In genomic region chr5:94326579-94326978, GRCh38 we compare ENCODE assay signal across 17 cellular contexts.
DNase-seq lines count a peak whose midpoint lies in the region; ATAC-seq, FAIRE-seq and TF ChIP-seq lines count a peak whose summit lies in the region.
"Had no signal": no experiment of that assay in that cellular context is flagged by ENCODE, and none has a peak within 500 bp of the region (broad histone marks: within the 10 kb centered on the region; RNA-seq: fewer than 3 reads in every experiment).

No MANE protein-coding gene starts in this region.

- H3K9me3 ChIP-seq in HepG2 (ENCODE audit: low read length) = peaks cover 15% of the 10 kb centered on the region
- peaks cover 0 to 4% (median 0%) of the 10 kb centered on the region in 4 donors for H3K9me3 ChIP-seq in right lobe of liver
- no peaks in the 10 kb centered on the region; the same call in 1 of the 2 replicates for H3K9me3 ChIP-seq in K562 (replicated peaks; ENCODE audit: control insufficient read depth, insufficient read depth, low read depth, low read length)
- H3K9me3 ChIP-seq: BLaER1, SJCRH30 had no signal

- no peak overlapping the region for H3K4me3 ChIP-seq in HepG2 (replicated peaks in 1 of 3; ENCODE audit: insufficient read depth in 1 of 3, low read depth in 2 of 3, low read length in 3 of 3)
- H3K4me3 ChIP-seq in right lobe of liver = no peak overlapping the region
- H3K4me3 ChIP-seq in K562 = no peak overlapping the region
- H3K4me3 ChIP-seq: BLaER1, SJCRH30 had no signal

- TF ChIP-seq CTCF in HepG2 (CRISPR knock-in tag; IDR thresholded peaks at IDR 0.05) (peak; percentile 21; the same call in 1 of the 2 replicates), right lobe of liver (IDR thresholded peaks at IDR 0.05) (no peak), K562 (IDR thresholded peaks at IDR 0.05 in 2 of 3, conservative IDR thresholded peaks at IDR 0.05 in 1 of 3; ENCODE audit: insufficient read depth in 2 of 3, low read depth in 1 of 3, low read length in 3 of 3) (peak; percentile 25 to 40 (median 34); a peak in 3 of 6 replicates), Calu3 (IDR thresholded peaks at IDR 0.05; ENCODE audit: unreplicated experiment) (no peak)

- peak; percentile 8 for DNase-seq in HepG2 (ENCODE audit: low spot score)
- DNase-seq in right lobe of liver = no peak
- DNase-seq in RPMI7951 (ENCODE audit: low read depth) = peak; percentile 2
- peak; percentile 3 to 15 (median 12) for DNase-seq in K562 (ENCODE audit: extremely low read depth in 1 of 4, low spot score in 3 of 4)
- DNase-seq in NCI-H1436 treated with DMSO at 0.1 percent for 48 hours (lab: John Stamatoyannopoulos, UW) = no peak
- DNase-seq in Calu3 = no peak
- DNase-seq: CD8-positive, alpha-beta memory T cell; HFFc6; KG1; NCI-H345; NCI-H526 treated with DMSO at 0.1 percent for 48 hours; SJCRH30; SW 1271 had no signal

- H3K4me2 ChIP-seq in HepG2 (ENCODE audit: low read depth, low read length) = no peak overlapping the region
- H3K4me2 ChIP-seq in K562 (ENCODE audit: insufficient read depth, low read length) = no peak overlapping the region
- H3K4me2 ChIP-seq: BLaER1 had no signal

- intact Hi-C loops in HepG2 (cut with micrococcal nuclease; ENCODE audit: unreplicated experiment) = no loop called here
- intact Hi-C loops in right lobe of liver (cut with DNase I) = no loop called here
- intact Hi-C loops in K562 (cut with micrococcal nuclease) = no loop called here
- intact Hi-C loops in Calu3 (cut with micrococcal nuclease; ENCODE audit: unreplicated experiment) = no loop called here

- H4K20me1 ChIP-seq in HepG2 (ENCODE audit: insufficient read depth, low read length) (no peaks in the 10 kb centered on the region; the same call in 1 of the 2 replicates), K562 (replicated peaks; ENCODE audit: control insufficient read depth, insufficient read depth, low read length) (no peaks in the 10 kb centered on the region)
- H4K20me1 ChIP-seq: BLaER1 had no signal

- H3K27ac ChIP-seq in HepG2 (ENCODE audit: extremely low read length, insufficient read depth, low read length) (no peak overlapping the region), right lobe of liver (no peak overlapping the region), K562 (ENCODE audit: extremely low read depth, low read depth, low read length) (no peak overlapping the region)
- H3K27ac ChIP-seq: 22Rv1, BLaER1, SJCRH30 had no signal

- H3K36me3 Mint-ChIP-seq in Calu3 (ENCODE audit: insufficient read depth, unreplicated experiment) = no peaks in the 10 kb centered on the region

- H3K9me3 Mint-ChIP-seq in Calu3 (ENCODE audit: low read depth, unreplicated experiment) = no peaks in the 10 kb centered on the region

- H2AFZ ChIP-seq in HepG2 (ENCODE audit: low read length) (no peak overlapping the region), K562 (ENCODE audit: low read depth, low read length) (no peak overlapping the region)

- H3K27me3 ChIP-seq in HepG2 (ENCODE audit: control insufficient read depth in 1 of 2, insufficient read depth in 2 of 2, low read length in 2 of 2) (no peaks in the 10 kb centered on the region), right lobe of liver (no peaks in the 10 kb centered on the region), K562 (ENCODE audit: control insufficient read depth in 2 of 2, insufficient read depth in 2 of 2, low read length in 2 of 2) (no peaks in the 10 kb centered on the region)
- H3K27me3 ChIP-seq: BLaER1, SJCRH30 had no signal

- H3K27me3 Mint-ChIP-seq in Calu3 (ENCODE audit: unreplicated experiment) = no peaks in the 10 kb centered on the region
- H3K27me3 Mint-ChIP-seq: CD8-positive, alpha-beta memory T cell had no signal

- H3K9ac ChIP-seq in HepG2 (ENCODE audit: insufficient read depth, low read depth, low read length) (no peak overlapping the region), K562 (ENCODE audit: insufficient read depth in 1 of 2, low read depth in 2 of 2, low read length in 2 of 2) (no peak overlapping the region)
- H3K9ac ChIP-seq: BLaER1 had no signal

- FAIRE-seq in HepG2 (lab: Jason Lieb, UNC) (no peak), K562 (lab: Jason Lieb, UNC) (no peak)

- no peak for TF ChIP-seq EP300 in HepG2 (IDR thresholded peaks at IDR 0.05; ENCODE audit: low read depth in 2 of 2, low read length in 2 of 2)
- TF ChIP-seq EP300 in HepG2 (CRISPR knock-in tag; IDR thresholded peaks at IDR 0.05; ENCODE audit: borderline replicate concordance) = no peak
- no peak for TF ChIP-seq EP300 in K562 (IDR thresholded peaks at IDR 0.05; ENCODE audit: low read length)

- H3K4me3 Mint-ChIP-seq in Calu3 (ENCODE audit: low read depth, unreplicated experiment) = no peak overlapping the region
- H3K4me3 Mint-ChIP-seq: CD8-positive, alpha-beta memory T cell; HFFc6 had no signal

- H3K27ac Mint-ChIP-seq in Calu3 (ENCODE audit: unreplicated experiment) = no peak overlapping the region
- H3K27ac Mint-ChIP-seq: CD8-positive, alpha-beta memory T cell; HFFc6 had no signal

- BruUV-seq in HepG2 (replicated peaks; lab: Mats Ljungman, UMichigan) (no TSS peak), K562 (replicated peaks; lab: Mats Ljungman, UMichigan) (no TSS peak), Calu3 (replicated peaks; lab: Mats Ljungman, UMichigan) (no TSS peak)

- CTCF ChIA-PET in HepG2 (lab: Yijun Ruan, JAX; ENCODE audit: low intra/inter-chr PET ratio, low total read pairs) = no interaction called here
- CTCF ChIA-PET in K562 (lab: Yijun Ruan, JAX; ENCODE audit: low intra/inter-chr PET ratio) = no interaction called here
- CTCF ChIA-PET in Calu3 (lab: Charles Lee) = no interaction called here

- no peaks in the 10 kb centered on the region for H3K4me1 Mint-ChIP-seq in Calu3 (ENCODE audit: low read depth, unreplicated experiment)
- H3K4me1 Mint-ChIP-seq: CD8-positive, alpha-beta memory T cell had no signal

- H3K9me1 ChIP-seq in K562 (ENCODE audit: control insufficient read depth, insufficient read depth, low read length) = no peaks in the 10 kb centered on the region

- no peak for TF ChIP-seq RAD21 in HepG2 (CRISPR knock-in tag; IDR thresholded peaks at IDR 0.05)
- TF ChIP-seq RAD21 in K562 (CRISPR knock-in tag; conservative IDR thresholded peaks at IDR 0.05 in 1 of 2, IDR thresholded peaks at IDR 0.05 in 1 of 2) = peak; percentile 25 to 54; a peak in 3 of 4 replicates

- H3K36me3 ChIP-seq in HepG2 (replicated peaks in 1 of 2; ENCODE audit: control insufficient read depth in 1 of 2, insufficient read depth in 2 of 2, low read length in 2 of 2) (no peaks in the 10 kb centered on the region), right lobe of liver (no peaks in the 10 kb centered on the region), K562 (ENCODE audit: control insufficient read depth, insufficient read depth, low read length) (no peaks in the 10 kb centered on the region)
- H3K36me3 ChIP-seq: BLaER1, SJCRH30 had no signal

- H3K79me2 ChIP-seq in HepG2 (ENCODE audit: insufficient read depth, low read length) (no peaks in the 10 kb centered on the region), K562 (ENCODE audit: control insufficient read depth, insufficient read depth, low read length) (no peaks in the 10 kb centered on the region)

- POLR2A ChIA-PET in HepG2 (lab: Yijun Ruan, JAX) = no interaction called here
- POLR2A ChIA-PET in K562 (lab: Yijun Ruan, JAX) = no interaction called here

- in situ Hi-C loops in HepG2 (cut with HindIII; ENCODE audit: extremely low pct_ligation_motif_present, low pct_unique_long_range_greater_than_20kb) (no loop called here), K562 (cut with MboI) (no loop called here)

- H3K4me1 ChIP-seq in HepG2 (ENCODE audit: insufficient read depth, low read length) (no peaks in the 10 kb centered on the region), right lobe of liver (no peaks in the 10 kb centered on the region), K562 (replicated peaks in 1 of 2; ENCODE audit: control insufficient read depth in 2 of 2, insufficient read depth in 2 of 2, low read length in 2 of 2) (no peaks in the 10 kb centered on the region)
- H3K4me1 ChIP-seq: BLaER1, SJCRH30 had no signal

- 30% methylated on average over 5 of the region's 5 CpGs for WGBS in HepG2 (ENCODE audit: low lambda C conversion rate)
- 84% methylated on average over 5 of the region's 5 CpGs for whole genome bisulfite sequencing in right lobe of liver (ENCODE audit: insufficient coverage, low coverage, low lambda C conversion rate, missing lambda C conversion rate)
- WGBS in K562 (ENCODE audit: insufficient coverage, low coverage, missing lambda C conversion rate) = 0% methylated on average over 5 of the region's 5 CpGs

- TF ChIP-seq POLR2A in HepG2 (IDR thresholded peaks at IDR 0.05; ENCODE audit: insufficient read depth in 1 of 2, low read depth in 2 of 2, low read length in 2 of 2) = no peak
- no peak for TF ChIP-seq POLR2A in right lobe of liver (IDR thresholded peaks at IDR 0.05)
- TF ChIP-seq POLR2A in K562 (conservative IDR thresholded peaks at IDR 0.05) = no peak

- no peak for ATAC-seq in HepG2
- ATAC-seq in right lobe of liver = no peak
- ATAC-seq in K562 = no peak
- no peak for ATAC-seq in GM21786 (IDR thresholded peaks at IDR 0.05; ENCODE audit: unreplicated experiment)
- ATAC-seq in HG02938 (IDR thresholded peaks at IDR 0.05; ENCODE audit: unreplicated experiment) = no peak

TF ChIP-seq in HepG2, 621 proteins besides CTCF, POLR2A, EP300 and RAD21 (continues in another document):
- TF ChIP-seq, protein P1, sequence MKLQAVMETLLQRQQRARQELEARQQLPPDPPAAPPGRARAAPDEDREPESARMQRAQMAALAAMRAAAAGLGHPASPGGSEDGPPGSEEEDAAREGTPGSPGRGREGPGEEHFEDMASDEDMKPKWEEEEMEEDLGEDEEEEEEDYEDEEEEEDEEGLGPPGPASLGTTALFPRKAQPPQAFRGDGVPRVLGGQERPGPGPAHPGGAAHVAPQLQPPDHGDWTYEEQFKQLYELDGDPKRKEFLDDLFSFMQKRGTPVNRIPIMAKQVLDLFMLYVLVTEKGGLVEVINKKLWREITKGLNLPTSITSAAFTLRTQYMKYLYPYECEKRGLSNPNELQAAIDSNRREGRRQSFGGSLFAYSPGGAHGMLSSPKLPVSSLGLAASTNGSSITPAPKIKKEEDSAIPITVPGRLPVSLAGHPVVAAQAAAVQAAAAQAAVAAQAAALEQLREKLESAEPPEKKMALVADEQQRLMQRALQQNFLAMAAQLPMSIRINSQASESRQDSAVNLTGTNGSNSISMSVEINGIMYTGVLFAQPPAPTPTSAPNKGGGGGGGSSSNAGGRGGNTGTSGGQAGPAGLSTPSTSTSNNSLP (IDR thresholded peaks at IDR 0.05; ENCODE audit: low read depth, low read length) = no peak

TF ChIP-seq in K562, 482 proteins besides CTCF, POLR2A, EP300 and RAD21 (continues in another document):
- TF ChIP-seq BRD4 (IDR thresholded peaks at IDR 0.05) = no peak
- TF ChIP-seq ZNF3 (CRISPR knock-in tag; IDR thresholded peaks at IDR 0.05) = no peak
- no peak for TF ChIP-seq TFAM (CRISPR knock-in tag; conservative IDR thresholded peaks at IDR 0.05)
- TF ChIP-seq NELFE (IDR thresholded peaks at IDR 0.05; ENCODE audit: insufficient read depth, insufficient read length) = no peak

Comparison
In these comparisons a context has a peak if more than half of its experiments do, and no peak if none do; other contexts are left out.
1. DNase-seq: peak in HepG2 (single experiment), RPMI7951 (single experiment) and K562 (4 of 4); none in right lobe of liver (0 of 3), NCI-H1436 treated with DMSO at 0.1 percent for 48 hours (single experiment) and Calu3 (single experiment).
2. CTCF ChIP-seq: peak in HepG2 (single experiment) and K562 (3 of 3); none in right lobe of liver (0 of 4) and Calu3 (single experiment).
3. Of the 241 proteins assayed by ChIP-seq in both HepG2 and K562: peak only in HepG2: STAG1; only in K562: RAD21; in both: CTCF; in neither: 238.